Comparison of ENCODE assay signal across 13 cellular contexts in the genomic region with DNA sequence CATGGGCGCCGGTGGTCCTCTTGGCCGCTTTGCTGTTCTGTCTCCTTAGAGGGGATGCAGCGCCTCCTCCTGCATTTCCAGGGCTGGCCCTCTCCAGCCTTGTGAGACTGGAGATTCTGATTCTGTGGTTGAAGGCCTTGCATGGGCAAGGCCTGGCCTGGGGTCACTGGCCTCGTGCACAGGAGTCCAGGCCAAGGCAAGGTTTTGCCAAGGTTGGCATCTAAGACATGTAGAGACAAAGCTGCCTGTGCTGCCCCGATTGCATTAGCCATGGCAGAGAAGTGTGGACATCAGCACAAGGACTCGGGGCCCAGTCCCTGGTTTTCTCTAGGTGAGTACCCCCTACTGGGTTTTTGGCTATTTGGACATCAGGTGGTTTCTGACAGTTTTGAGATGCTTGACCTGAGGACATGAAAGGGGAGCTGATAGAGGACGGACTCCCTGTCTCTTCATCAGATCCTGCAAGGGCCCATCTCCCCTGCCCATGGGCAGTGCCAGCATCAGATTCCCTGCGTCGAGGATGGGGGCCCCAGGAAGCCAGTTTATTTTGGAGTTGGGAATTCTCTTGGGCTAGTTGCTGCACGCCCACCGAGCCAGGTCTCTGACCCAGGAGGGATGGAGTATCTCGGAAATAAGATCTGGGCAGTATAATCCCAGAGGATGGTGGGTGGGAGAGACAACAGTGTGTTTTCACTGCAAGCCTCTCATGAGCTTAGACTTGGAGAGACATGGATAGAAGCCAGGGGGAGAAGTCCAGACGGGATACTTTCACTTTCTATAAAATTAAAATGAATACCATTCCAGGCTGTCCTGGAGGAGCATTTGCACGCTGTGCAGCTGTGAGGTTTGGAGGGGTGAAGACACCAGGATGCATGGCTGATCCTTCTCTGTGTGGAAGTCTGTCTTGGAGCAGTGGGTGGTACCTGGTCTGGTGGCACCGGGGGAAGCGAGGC. TPM values are rescaled to one million over a fixed set of nuclear protein-coding genes. Genes with fewer than 3 reads are reported as not detected.
DNase-seq lines count a peak whose midpoint lies in the region; ATAC-seq and TF ChIP-seq lines count a peak whose summit lies in the region.
"Had no signal": no experiment of that assay in that cellular context is flagged by ENCODE, and none has a peak within 500 bp of the region (broad histone marks: within the 10 kb centered on the region; RNA-seq: fewer than 3 reads in every experiment).

No MANE protein-coding gene starts in this region.

- H3K27me3 ChIP-seq in thoracic aorta (replicated peaks; ENCODE audit: insufficient read depth) (no peaks in the 10 kb centered on the region), neural progenitor cell (no peaks in the 10 kb centered on the region)
- H3K27me3 ChIP-seq: cardiac muscle cell had no signal

- H2AFZ ChIP-seq in neural progenitor cell (replicated peaks) = no peak overlapping the region

- H3K36me3 ChIP-seq in thoracic aorta = peaks cover 4% of the 10 kb centered on the region
- H3K36me3 ChIP-seq in neural progenitor cell = no peaks in the 10 kb centered on the region
- H3K36me3 ChIP-seq: cardiac muscle cell had no signal

- H3K4me1 ChIP-seq in thoracic aorta (ENCODE audit: control insufficient read depth in 1 of 2, low read depth in 2 of 2) = peaks cover 10 to 29% of the 10 kb centered on the region in 2 donors
- peaks cover 12% of the 10 kb centered on the region for H3K4me1 ChIP-seq in neural progenitor cell

- DNase-seq in amniotic epithelial cell (ENCODE audit: low read depth) (peak; percentile 20), fibroblast of the conjunctiva (ENCODE audit: low read depth) (peak; percentile 27), myocyte (ENCODE audit: low read depth) (peak; percentile 14), thoracic aorta (ENCODE audit: low spot score) (no peak), neural progenitor cell (ENCODE audit: low spot score) (no peak), T-helper 2 cell (no peak), cerebellum (ENCODE audit: low spot score) (no peak)
- DNase-seq: activated CD4-positive, alpha-beta T cell treated with anti-CD3 and anti-CD28 coated beads, Interleukin-2, amount 50 U/mL, for 4 hours; naive B cell; OCI-M1; T-cell had no signal

- peak; percentile 50 for ATAC-seq in thoracic aorta (ENCODE audit: insufficient number of reproducible peaks, low FRiP score, low read depth)
- ATAC-seq: T-cell had no signal

- peaks cover 37% of the 10 kb centered on the region for H3K36me3 Mint-ChIP-seq in neural progenitor cell
- H3K36me3 Mint-ChIP-seq: naive B cell, T-cell had no signal

- H3K27ac ChIP-seq in thoracic aorta = peak overlapping the region in 1 of 2 donors; percentile 46
- H3K27ac ChIP-seq in neural progenitor cell = no peak overlapping the region
- H3K27ac ChIP-seq: cardiac muscle cell had no signal

- peaks cover 9% of the 10 kb centered on the region for H4K20me1 ChIP-seq in neural progenitor cell (ENCODE audit: low read depth)

- H3K9me3 ChIP-seq in thoracic aorta (no peaks in the 10 kb centered on the region), neural progenitor cell (ENCODE audit: low read depth) (no peaks in the 10 kb centered on the region)

- peaks cover 3% of the 10 kb centered on the region for H3K27me3 Mint-ChIP-seq in neural progenitor cell (ENCODE audit: insufficient read depth, low read depth)
- H3K27me3 Mint-ChIP-seq: naive B cell, T-cell had no signal

- H3K9ac ChIP-seq in neural progenitor cell = no peak overlapping the region

- no peak for TF ChIP-seq CTCF in thoracic aorta (IDR thresholded peaks at IDR 0.05)
- no peak for TF ChIP-seq CTCF in neural progenitor cell (IDR thresholded peaks at IDR 0.05)

- no peak overlapping the region for H3K4me2 ChIP-seq in neural progenitor cell

- H3F3A ChIP-seq in neural progenitor cell (ENCODE audit: low read depth) = no peaks in the 10 kb centered on the region

- peaks cover 92% of the 10 kb centered on the region for H3K79me2 ChIP-seq in neural progenitor cell (ENCODE audit: low read depth)

- H3K27ac Mint-ChIP-seq in neural progenitor cell = no peak overlapping the region
- H3K27ac Mint-ChIP-seq: activated T-helper 2 cell treated with anti-CD3 and anti-CD28 coated beads, Interferon-gamma antibody, Interleukin-2, Interleukin-4, amounts not matched to agents 10 μg/mL and 5 μg/mL and 100 μg/mL, durations not matched to agents 14 hours and 24 hours and 36 hours; naive B cell; T-cell had no signal

- peak overlapping the region; percentile 68 for H3K4me3 ChIP-seq in thoracic aorta
- H3K4me3 ChIP-seq in neural progenitor cell = no peak overlapping the region
- H3K4me3 ChIP-seq: cardiac muscle cell had no signal

- no peaks in the 10 kb centered on the region for H3K9me3 Mint-ChIP-seq in neural progenitor cell
- H3K9me3 Mint-ChIP-seq: T-cell had no signal

- peaks cover 17% of the 10 kb centered on the region for H3K4me1 Mint-ChIP-seq in neural progenitor cell
- H3K4me1 Mint-ChIP-seq: naive B cell, T-cell had no signal

- no peak overlapping the region for H3K4me3 Mint-ChIP-seq in neural progenitor cell
- H3K4me3 Mint-ChIP-seq: T-cell had no signal

RNA-seq across cellular contexts. Expression of a gene that starts 25.6 kb away (rescaled TPM):
- total RNA-seq in myocyte = 35.1 and 37.6 TPM in 2 replicates
- polyA plus RNA-seq in myocyte (2012) = 23.1 TPM
- total RNA-seq in thoracic aorta = 10 to 100 TPM; 52.9 to 76.7 TPM
- total RNA-seq in neural progenitor cell (ENCODE audit: low replicate concordance) = 67.0 and 72.6 TPM in 2 replicates
- 47.7 TPM for total RNA-seq in cerebellum

Comparison
In these comparisons a context has a peak if more than half of its experiments do, and no peak if none do; other contexts are left out.
1. DNase-seq: peak in amniotic epithelial cell (single experiment), fibroblast of the conjunctiva (single experiment) and myocyte (single experiment); none in thoracic aorta (single experiment), neural progenitor cell (single experiment), T-helper 2 cell (0 of 5) and cerebellum (single experiment).